Comparison of ENCODE assay signal across 1 cellular context in genomic region chr16:48385272-48385953, GRCh38.
TF ChIP-seq lines count a peak whose summit lies in the region.

TSS of gene SIAH1 (minus strand) at chr16:48385413. CDS start at chr16:48362428, 22,985 bp downstream.

TF ChIP-seq in HepG2, 621 proteins besides CTCF, POLR2A, EP300 and RAD21 (continued from another document and continues in another):
- peak; percentile 16; the same call in 1 of the 2 replicates for TF ChIP-seq FOXP4 (CRISPR knock-in tag; IDR thresholded peaks at IDR 0.05)
- no peak for TF ChIP-seq ZNF609 (CRISPR knock-in tag; IDR thresholded peaks at IDR 0.05; ENCODE audit: borderline replicate concordance)
- no peak for TF ChIP-seq ZBTB8A (CRISPR knock-in tag; IDR thresholded peaks at IDR 0.05; ENCODE audit: borderline replicate concordance, low read depth)
- TF ChIP-seq, protein P1, sequence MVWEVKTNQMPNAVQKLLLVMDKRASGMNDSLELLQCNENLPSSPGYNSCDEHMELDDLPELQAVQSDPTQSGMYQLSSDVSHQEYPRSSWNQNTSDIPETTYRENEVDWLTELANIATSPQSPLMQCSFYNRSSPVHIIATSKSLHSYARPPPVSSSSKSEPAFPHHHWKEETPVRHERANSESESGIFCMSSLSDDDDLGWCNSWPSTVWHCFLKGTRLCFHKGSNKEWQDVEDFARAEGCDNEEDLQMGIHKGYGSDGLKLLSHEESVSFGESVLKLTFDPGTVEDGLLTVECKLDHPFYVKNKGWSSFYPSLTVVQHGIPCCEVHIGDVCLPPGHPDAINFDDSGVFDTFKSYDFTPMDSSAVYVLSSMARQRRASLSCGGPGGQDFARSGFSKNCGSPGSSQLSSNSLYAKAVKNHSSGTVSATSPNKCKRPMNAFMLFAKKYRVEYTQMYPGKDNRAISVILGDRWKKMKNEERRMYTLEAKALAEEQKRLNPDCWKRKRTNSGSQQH (CRISPR knock-in tag; IDR thresholded peaks at IDR 0.05; ENCODE audit: low read depth): no peak
- no peak for TF ChIP-seq ATM (IDR thresholded peaks at IDR 0.05; ENCODE audit: borderline replicate concordance)
- peak; percentile 61; the same call in 1 of the 2 replicates for TF ChIP-seq KLF6 (CRISPR knock-in tag; IDR thresholded peaks at IDR 0.05)
- no peak for TF ChIP-seq CBFB (CRISPR knock-in tag; IDR thresholded peaks at IDR 0.05)
- no peak for TF ChIP-seq RERE (CRISPR knock-in tag; IDR thresholded peaks at IDR 0.05; ENCODE audit: low read depth)
- TF ChIP-seq, protein P2, sequence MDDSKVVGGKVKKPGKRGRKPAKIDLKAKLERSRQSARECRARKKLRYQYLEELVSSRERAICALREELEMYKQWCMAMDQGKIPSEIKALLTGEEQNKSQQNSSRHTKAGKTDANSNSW (CRISPR knock-in tag; IDR thresholded peaks at IDR 0.05; ENCODE audit: borderline replicate concordance): no peak
- TF ChIP-seq ZNF180 (CRISPR knock-in tag; IDR thresholded peaks at IDR 0.05; ENCODE audit: borderline replicate concordance, low read depth): no peak; the same call in 1 of the 2 replicates
- peak; percentile 7; the same call in 1 of the 2 replicates for TF ChIP-seq GATAD2A (CRISPR knock-in tag; IDR thresholded peaks at IDR 0.05)
- TF ChIP-seq CBX2 (IDR thresholded peaks at IDR 0.05; ENCODE audit: low read depth, low read length): no peak
- no peak for TF ChIP-seq CBX2 (CRISPR knock-in tag; IDR thresholded peaks at IDR 0.05; ENCODE audit: low read depth)
- TF ChIP-seq ZNF703 (CRISPR knock-in tag; IDR thresholded peaks at IDR 0.05; ENCODE audit: borderline replicate concordance): peak; percentile 49; the same call in 1 of the 2 replicates
- TF ChIP-seq SALL2 (CRISPR knock-in tag; IDR thresholded peaks at IDR 0.05): no peak
- no peak for TF ChIP-seq ZFP62 (CRISPR knock-in tag; IDR thresholded peaks at IDR 0.05)
- peak; percentile 68; the same call in 1 of the 2 replicates for TF ChIP-seq ZNF768 (CRISPR knock-in tag; IDR thresholded peaks at IDR 0.05)
- TF ChIP-seq PBX3 (CRISPR knock-in tag; IDR thresholded peaks at IDR 0.05; ENCODE audit: borderline replicate concordance): 0 out of 2 replicates have a peak, but pooled peaks have one; percentile 35
- no peak for TF ChIP-seq KAT2B (IDR thresholded peaks at IDR 0.05; ENCODE audit: borderline replicate concordance, low read depth, low read length)
- TF ChIP-seq, protein P3, sequence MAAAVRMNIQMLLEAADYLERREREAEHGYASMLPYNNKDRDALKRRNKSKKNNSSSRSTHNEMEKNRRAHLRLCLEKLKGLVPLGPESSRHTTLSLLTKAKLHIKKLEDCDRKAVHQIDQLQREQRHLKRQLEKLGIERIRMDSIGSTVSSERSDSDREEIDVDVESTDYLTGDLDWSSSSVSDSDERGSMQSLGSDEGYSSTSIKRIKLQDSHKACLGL (CRISPR knock-in tag; IDR thresholded peaks at IDR 0.05): peak; percentile 88
- 0 out of 2 replicates have a peak, but pooled peaks have one; percentile 45 for TF ChIP-seq MIER3 (CRISPR knock-in tag; IDR thresholded peaks at IDR 0.05; ENCODE audit: borderline replicate concordance)
- 0 out of 2 replicates have a peak, but pooled peaks have one; percentile 10 for TF ChIP-seq ZNF670 (CRISPR knock-in tag; IDR thresholded peaks at IDR 0.05; ENCODE audit: borderline replicate concordance)
- TF ChIP-seq, protein P4, sequence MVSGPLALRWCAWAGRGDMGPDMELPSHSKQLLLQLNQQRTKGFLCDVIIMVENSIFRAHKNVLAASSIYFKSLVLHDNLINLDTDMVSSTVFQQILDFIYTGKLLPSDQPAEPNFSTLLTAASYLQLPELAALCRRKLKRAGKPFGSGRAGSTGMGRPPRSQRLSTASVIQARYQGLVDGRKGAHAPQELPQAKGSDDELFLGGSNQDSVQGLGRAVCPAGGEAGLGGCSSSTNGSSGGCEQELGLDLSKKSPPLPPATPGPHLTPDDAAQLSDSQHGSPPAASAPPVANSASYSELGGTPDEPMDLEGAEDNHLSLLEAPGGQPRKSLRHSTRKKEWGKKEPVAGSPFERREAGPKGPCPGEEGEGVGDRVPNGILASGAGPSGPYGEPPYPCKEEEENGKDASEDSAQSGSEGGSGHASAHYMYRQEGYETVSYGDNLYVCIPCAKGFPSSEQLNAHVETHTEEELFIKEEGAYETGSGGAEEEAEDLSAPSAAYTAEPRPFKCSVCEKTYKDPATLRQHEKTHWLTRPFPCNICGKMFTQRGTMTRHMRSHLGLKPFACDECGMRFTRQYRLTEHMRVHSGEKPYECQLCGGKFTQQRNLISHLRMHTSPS (CRISPR knock-in tag; IDR thresholded peaks at IDR 0.05; ENCODE audit: low read depth): no peak
- TF ChIP-seq PHF5A (CRISPR knock-in tag; IDR thresholded peaks at IDR 0.05; ENCODE audit: low read depth, unreplicated experiment): no peak
- TF ChIP-seq ZNF17 (CRISPR knock-in tag; IDR thresholded peaks at IDR 0.05): no peak
- no peak; the same call in 1 of the 2 replicates for TF ChIP-seq NCOA2 (CRISPR knock-in tag; IDR thresholded peaks at IDR 0.05)
- peak; percentile 55; the same call in 1 of the 2 replicates for TF ChIP-seq ZNF761 (CRISPR knock-in tag; conservative IDR thresholded peaks at IDR 0.05)
- TF ChIP-seq PPARG (CRISPR knock-in tag; conservative IDR thresholded peaks at IDR 0.05): no peak
- no peak for TF ChIP-seq ZHX1 (CRISPR knock-in tag; IDR thresholded peaks at IDR 0.05; ENCODE audit: low read depth)
- TF ChIP-seq PCBP1 (IDR thresholded peaks at IDR 0.05; ENCODE audit: borderline replicate concordance, low read depth, low read length): 0 out of 2 replicates have a peak, but pooled peaks have one; percentile 65
- TF ChIP-seq KDM5B (CRISPR knock-in tag; IDR thresholded peaks at IDR 0.05; ENCODE audit: borderline replicate concordance): peak; percentile 98
- no peak for TF ChIP-seq SNRNP70 (IDR thresholded peaks at IDR 0.05; ENCODE audit: low read depth, low read length)
- TF ChIP-seq SP1 (IDR thresholded peaks at IDR 0.05): no peak
- no peak for TF ChIP-seq SP1 (CRISPR knock-in tag; IDR thresholded peaks at IDR 0.05)
- TF ChIP-seq RARA (CRISPR knock-in tag; IDR thresholded peaks at IDR 0.05): no peak
- no peak; the same call in 1 of the 2 replicates for TF ChIP-seq MYPOP (CRISPR knock-in tag; IDR thresholded peaks at IDR 0.05)
- TF ChIP-seq WIZ (CRISPR knock-in tag; IDR thresholded peaks at IDR 0.05): peak; percentile 32; the same call in 1 of the 2 replicates
